In the genomic region with DNA sequence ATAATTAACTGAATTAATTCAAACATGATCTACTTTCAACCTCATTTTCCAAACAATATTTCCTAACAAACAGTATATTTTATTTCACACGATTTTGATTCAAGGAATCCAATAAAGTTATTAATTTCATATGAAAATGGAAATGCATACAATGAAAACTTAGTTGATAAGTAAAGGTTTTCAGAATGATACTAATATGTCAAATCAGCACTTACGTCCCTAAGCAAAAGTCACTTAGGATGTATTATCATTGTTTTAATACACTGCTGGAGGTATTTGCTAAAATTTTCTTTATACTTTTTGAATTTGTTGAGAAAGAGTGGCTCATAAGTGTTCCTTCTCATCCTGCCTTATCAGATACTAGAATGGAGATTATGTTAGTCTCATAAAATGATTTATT, we compare ENCODE assay signal across 20 cellular contexts.
"Had no signal": no experiment of that assay in that cellular context is flagged by ENCODE, and none has a peak within 500 bp of the region (broad histone marks: within the 10 kb centered on the region; RNA-seq: fewer than 3 reads in every experiment).

No MANE protein-coding gene starts in this region.

- H3K4me3 ChIP-seq: coronary artery, dorsolateral prefrontal cortex, esophagus muscularis mucosa, gastroesophageal sphincter, heart left ventricle, hepatocyte, left lung, lower lobe of right lung, mucosa of descending colon had no signal

- H3K9me3 ChIP-seq: esophagus muscularis mucosa, gastroesophageal sphincter, left lung, lower lobe of right lung, mucosa of descending colon had no signal

- H3K79me2 ChIP-seq: hepatocyte had no signal

- ATAC-seq: foreskin keratinocyte, gastroesophageal sphincter, heart left ventricle, left cardiac atrium, left lung, left ventricle myocardium superior, lower lobe of right lung, mucosa of descending colon had no signal

- H3K27me3 ChIP-seq: esophagus muscularis mucosa, foreskin keratinocyte, gastroesophageal sphincter, heart left ventricle, hepatocyte, left lung had no signal

- DNase-seq: dermis blood vessel endothelial cell; dorsolateral prefrontal cortex; effector CD4-positive, alpha-beta T cell; effector memory CD4-positive, alpha-beta T cell; foreskin keratinocyte; heart left ventricle; hypothalamus; immature natural killer cell; islet precursor cell; left cardiac atrium; left lung; left ventricle myocardium superior; lower lobe of right lung; mesenchymal stem cell; mucosa of descending colon; naive B cell had no signal

- H3K36me3 ChIP-seq: esophagus muscularis mucosa, gastroesophageal sphincter, heart left ventricle, left lung, lower lobe of right lung had no signal

- H3K4me1 ChIP-seq: esophagus muscularis mucosa, foreskin keratinocyte, gastroesophageal sphincter, heart left ventricle, left lung, lower lobe of right lung had no signal

- H2AFZ ChIP-seq: hepatocyte had no signal

- H3K4me2 ChIP-seq: hepatocyte had no signal

- H3K27ac ChIP-seq: coronary artery, dorsolateral prefrontal cortex, esophagus muscularis mucosa, foreskin keratinocyte, gastroesophageal sphincter, heart left ventricle, hepatocyte, left lung, lower lobe of right lung had no signal
